ENCODE assay signal across 8 cellular contexts in genomic region chr16:14974656-14975417, GRCh38. TPM values are rescaled to one million over a fixed set of nuclear protein-coding genes. Genes with fewer than 3 reads are reported as not detected.
DNase-seq lines count a peak whose midpoint lies in the region; ATAC-seq, FAIRE-seq and TF ChIP-seq lines count a peak whose summit lies in the region.
"Not testable (repeated sequence)": the region's sequence is repeated elsewhere in the genome, so short reads cannot be mapped to it uniquely, and the experiment has no call there.

PDXDC1 (plus strand) TSS chr16:14975026; CDS start chr16:14975200, 174 bp downstream.

- peaks cover 13% of the 10 kb centered on the region for H3K4me1 Mint-ChIP-seq in astrocyte (ENCODE audit: low read depth, unreplicated experiment)

- not testable (repeated sequence) for H3K27me3 ChIP-seq in astrocyte (ENCODE audit: insufficient read depth, low read length); rectal smooth muscle tissue (ENCODE audit: control insufficient read depth, insufficient read depth, low read length); vagina

- peak in 1 of 2 donors; percentile 53 for TF ChIP-seq POLR2A in vagina (IDR thresholded peaks at IDR 0.05)

- H3K36me3 ChIP-seq in astrocyte (ENCODE audit: insufficient read depth, low read length); rectal smooth muscle tissue (ENCODE audit: control insufficient read depth, insufficient read depth, low read length); vagina: not testable (repeated sequence)

- peaks cover 50% of the 10 kb centered on the region for H3K79me2 ChIP-seq in astrocyte (ENCODE audit: insufficient read depth, low read length)

- TF ChIP-seq CTCF in astrocyte (IDR thresholded peaks at IDR 0.05; ENCODE audit: insufficient read depth, low read depth, low read length); vagina (IDR thresholded peaks at IDR 0.05): not testable (repeated sequence)

- not testable (repeated sequence) for FAIRE-seq in astrocyte (lab: Jason Lieb, UNC)

- not testable (repeated sequence) for H3K9me3 ChIP-seq in astrocyte (ENCODE audit: insufficient read depth, low read depth, low read length); vagina

- peak within 1 kb of the TSS; percentile 78 for H2AFZ ChIP-seq in astrocyte (ENCODE audit: low read depth, low read length)

- peak within 1 kb of the TSS; percentile 77 for H3K4me3 ChIP-seq in astrocyte (ENCODE audit: insufficient read depth, low read depth, low read length)
- H3K4me3 ChIP-seq in rectal smooth muscle tissue (ENCODE audit: low read length): peak within 1 kb of the TSS; percentile 77
- H3K4me3 ChIP-seq in vagina: peak within 1 kb of the TSS; percentile 74 to 84

- H3K4me3 Mint-ChIP-seq in astrocyte (ENCODE audit: unreplicated experiment): peak within 1 kb of the TSS; percentile 96

- ATAC-seq in GM18508 (IDR thresholded peaks at IDR 0.05; ENCODE audit: insufficient read depth, unreplicated experiment) (peak; percentile 58), HG02981 (IDR thresholded peaks at IDR 0.05; ENCODE audit: unreplicated experiment) (peak; percentile 88)

- not testable (repeated sequence) for H3K9me3 Mint-ChIP-seq in astrocyte (ENCODE audit: unreplicated experiment)

- peak within 1 kb of the TSS; percentile 97 for H3K4me2 ChIP-seq in astrocyte (ENCODE audit: low read length)

- H3K9ac ChIP-seq in astrocyte (ENCODE audit: low read length): peak within 1 kb of the TSS; percentile 92
- peak within 1 kb of the TSS; percentile 69 for H3K9ac ChIP-seq in rectal smooth muscle tissue (ENCODE audit: low read length)

- not testable (repeated sequence) for H3K27me3 Mint-ChIP-seq in astrocyte (ENCODE audit: low read depth, unreplicated experiment)

- intact Hi-C loops in vagina (cut with DNase I): not testable (repeated sequence)

- DNase-seq in NCI-H2029 treated with DMSO at 0.1 percent for 48 hours (lab: John Stamatoyannopoulos, UW) (peak; percentile 86), T-helper 22 cell (ENCODE audit: low read depth) (peak; percentile 96), astrocyte (ENCODE audit: low read depth) (peak; percentile 67), hepatic stellate cell (ENCODE audit: low spot score) (peak; percentile 88), vagina (ENCODE audit: extremely low spot score in 2 of 2) (peak in 1 of 2 donors; percentile 90)

- not testable (repeated sequence) for H3K36me3 Mint-ChIP-seq in astrocyte (ENCODE audit: low read depth, unreplicated experiment)

- peaks cover 40% of the 10 kb centered on the region for H4K20me1 ChIP-seq in astrocyte (ENCODE audit: insufficient read depth, low read length)

- peak within 1 kb of the TSS; percentile 87 for H3K27ac Mint-ChIP-seq in astrocyte (ENCODE audit: unreplicated experiment)

- H3K27ac ChIP-seq in astrocyte (ENCODE audit: low read depth, low read length) (peak within 1 kb of the TSS; percentile 70), rectal smooth muscle tissue (ENCODE audit: low read depth, low read length) (peak within 1 kb of the TSS; percentile 87), vagina (peak within 1 kb of the TSS; percentile 95)

- not testable (repeated sequence) for H3K4me1 ChIP-seq in astrocyte (ENCODE audit: insufficient read depth, low read length); rectal smooth muscle tissue (ENCODE audit: control insufficient read depth, insufficient read depth, low read length); vagina

RNA-seq across cellular contexts. Expression of gene PDXDC1, which starts in this region (rescaled TPM):
- total RNA-seq in astrocyte (123 and 127 TPM in 2 replicates), vagina (59.2 TPM)
